Comparison of ENCODE assay signal across 19 cellular contexts in the genomic region with DNA sequence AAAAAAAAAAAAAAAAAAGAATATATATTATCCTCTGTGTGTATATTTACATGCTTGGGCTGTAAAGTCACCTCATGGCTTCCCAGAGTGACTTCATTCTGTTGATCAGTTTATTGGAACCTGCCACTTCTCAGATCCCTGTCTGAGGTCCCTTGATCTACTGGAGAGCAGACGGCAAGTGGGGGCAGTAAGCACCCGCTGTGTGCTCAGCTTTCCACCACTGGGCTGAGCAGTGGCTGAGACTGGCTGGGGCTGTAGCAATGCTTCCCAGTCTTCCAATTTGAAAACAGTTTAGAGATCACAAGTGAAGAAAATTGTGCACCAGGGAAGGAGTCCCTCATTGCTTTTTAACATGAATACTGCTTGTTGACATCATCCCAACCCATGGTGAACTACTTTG. TPM values are rescaled to one million over a fixed set of nuclear protein-coding genes. Genes with fewer than 3 reads are reported as not detected.
DNase-seq lines count a peak whose midpoint lies in the region; ATAC-seq and TF ChIP-seq lines count a peak whose summit lies in the region.
"Had no signal": no experiment of that assay in that cellular context is flagged by ENCODE, and none has a peak within 500 bp of the region (broad histone marks: within the 10 kb centered on the region; RNA-seq: fewer than 3 reads in every experiment).

No MANE protein-coding gene starts in this region.

- no peak overlapping the region for H3K4me3 ChIP-seq in heart right ventricle
- no peak overlapping the region for H3K4me3 ChIP-seq in vagina
- H3K4me3 ChIP-seq: GM23338, HAP-1 had no signal

- 94 to 98% methylated on average over 2 of the region's 2 CpGs for WGBS in heart right ventricle, 2 donors

- peaks cover 18% of the 10 kb centered on the region for H3K27me3 Mint-ChIP-seq in glutamatergic neuron (ENCODE audit: unreplicated experiment)
- H3K27me3 Mint-ChIP-seq: CD8-positive, alpha-beta memory T cell; IgD-negative memory B cell had no signal

- no peak for TF ChIP-seq POLR2A in vagina (IDR thresholded peaks at IDR 0.05)

- no peak for ATAC-seq in heart right ventricle
- ATAC-seq in GM18868 (IDR thresholded peaks at IDR 0.05; ENCODE audit: unreplicated experiment): no peak
- no peak for ATAC-seq in HG03280 (IDR thresholded peaks at IDR 0.05; ENCODE audit: unreplicated experiment)
- ATAC-seq: GM23338, PC-3 had no signal

- no peak for TF ChIP-seq CTCF in heart right ventricle (IDR thresholded peaks at IDR 0.05)
- TF ChIP-seq CTCF in glutamatergic neuron (IDR thresholded peaks at IDR 0.05; ENCODE audit: partially characterized antibody, unreplicated experiment): no peak
- TF ChIP-seq CTCF in vagina (IDR thresholded peaks at IDR 0.05): no peak

- intact Hi-C loops in cardiac septum (cut with DNase I): no loop called here
- intact Hi-C loops in heart right ventricle (cut with DNase I): loop anchor here in 3 of 10 donors (5.0 to 10.0 kb wide), 3 partner anchors 112 to 280 kb away; no protein-coding TSS in a partner anchor
- intact Hi-C loops in posterior vena cava (cut with DNase I): loop anchor here in 1 of 2 donors (5.0 kb wide), 1 partner anchor 112 kb away; no protein-coding TSS in a partner anchor
- intact Hi-C loops in vagina (cut with DNase I): loop anchor here (5.0 to 10.0 kb wide), 2 partner anchors 153 to 280 kb away; no protein-coding TSS in a partner anchor

- DNase-seq in cardiac septum (ENCODE audit: low spot score) (peak; percentile 2), heart right ventricle (no peak), glutamatergic neuron (no peak), posterior vena cava (ENCODE audit: low spot score) (peak; percentile 8), vagina (ENCODE audit: extremely low spot score in 2 of 2) (no peak), DMS153 treated with DMSO at 0.1 percent for 48 hours (lab: John Stamatoyannopoulos, UW; ENCODE audit: unreplicated experiment) (no peak)
- DNase-seq: Calu3; CD8-positive, alpha-beta memory T cell; DMS153; NCI-H1694; PC-3; RPMI8226; SHP77 treated with DMSO at 0.1 percent for 48 hours had no signal

- H3K4me3 Mint-ChIP-seq in glutamatergic neuron (ENCODE audit: unreplicated experiment): no peak overlapping the region
- H3K4me3 Mint-ChIP-seq: CD8-positive, alpha-beta memory T cell; GM23338; IgD-negative memory B cell had no signal

- H3K9me3 ChIP-seq in heart right ventricle (no peaks in the 10 kb centered on the region), vagina (no peaks in the 10 kb centered on the region)
- H3K9me3 ChIP-seq: HAP-1 had no signal

- H3K27ac Mint-ChIP-seq in glutamatergic neuron (ENCODE audit: unreplicated experiment): peak overlapping the region; percentile 83
- H3K27ac Mint-ChIP-seq: GM23338 had no signal

- peaks cover 13% of the 10 kb centered on the region for H3K4me1 Mint-ChIP-seq in glutamatergic neuron (ENCODE audit: low read depth, unreplicated experiment)
- H3K4me1 Mint-ChIP-seq: CD8-positive, alpha-beta memory T cell had no signal

- H3K4me1 ChIP-seq in heart right ventricle (no peaks in the 10 kb centered on the region), vagina (peaks cover 15% of the 10 kb centered on the region)
- H3K4me1 ChIP-seq: HAP-1 had no signal

- H3K36me3 ChIP-seq in heart right ventricle (peaks cover 0 to 5% (median 0%) of the 10 kb centered on the region in 9 donors), vagina (no peaks in the 10 kb centered on the region)

- peaks cover 26% of the 10 kb centered on the region for H3K9me3 Mint-ChIP-seq in glutamatergic neuron (ENCODE audit: unreplicated experiment)
- H3K9me3 Mint-ChIP-seq: CD8-positive, alpha-beta memory T cell; GM23338; IgD-negative memory B cell had no signal

- H3K27me3 ChIP-seq in heart right ventricle (no peaks in the 10 kb centered on the region), vagina (no peaks in the 10 kb centered on the region)

- H3K36me3 Mint-ChIP-seq in glutamatergic neuron (ENCODE audit: unreplicated experiment): peaks cover 7% of the 10 kb centered on the region
- H3K36me3 Mint-ChIP-seq: CD8-positive, alpha-beta memory T cell; IgD-negative memory B cell had no signal

- H3K27ac ChIP-seq in heart right ventricle (no peak overlapping the region), vagina (peak overlapping the region; percentile 72)
- H3K27ac ChIP-seq: C4-2B had no signal

RNA-seq across cellular contexts. Expression of a gene that starts 6.9 kb away (rescaled TPM):
- 11.1 TPM for total RNA-seq in cardiac septum
- total RNA-seq in heart right ventricle: 10 to 100 TPM in 4 of 10 donors, 1 to 10 TPM in 6; 5.7 to 12.6 (median 9.2) TPM
- polyA plus RNA-seq in heart right ventricle: 1 to 10 TPM; 8.2 to 9.0 TPM
- 61.2 TPM for total RNA-seq in glutamatergic neuron (ENCODE audit: unreplicated experiment)
- 10 to 100 TPM in 1 of 2 donors, 1 to 10 TPM in 1; 9.0 to 10.2 TPM for total RNA-seq in posterior vena cava
- total RNA-seq in vagina: 17.4 TPM

RNA-seq across cellular contexts. Expression of a gene that starts 44.4 kb away (rescaled TPM):
- total RNA-seq in cardiac septum (1.7 TPM), heart right ventricle (1 to 10 TPM in 6 of 10 donors, under 1 TPM in 4; 0.23 to 2.3 (median 1.3) TPM), glutamatergic neuron (ENCODE audit: unreplicated experiment) (371 TPM), posterior vena cava (1 to 10 TPM; 4.2 to 5.9 TPM), vagina (117 TPM)
- under 1 TPM; 0.88 to 0.90 TPM for polyA plus RNA-seq in heart right ventricle
- polyA plus RNA-seq: CD8-positive, alpha-beta memory T cell; IgD-negative memory B cell had no signal

RNA-seq across cellular contexts. Expression of a gene that starts 46.1 kb away (rescaled TPM):
- total RNA-seq in cardiac septum (60.1 TPM), heart right ventricle (10 to 100 TPM; 49.3 to 77.0 (median 55.3) TPM), glutamatergic neuron (ENCODE audit: unreplicated experiment) (244 TPM), posterior vena cava (10 to 100 TPM; 63.4 to 68.9 TPM), vagina (61.1 TPM)
- 10 to 100 TPM; 37.9 to 60.5 TPM for polyA plus RNA-seq in heart right ventricle

Comparison
In these comparisons a context has a peak if more than half of its experiments do, and no peak if none do; other contexts are left out.
1. DNase-seq: peak in cardiac septum (single experiment) and posterior vena cava (single experiment); none in heart right ventricle (0 of 2), glutamatergic neuron (single experiment), vagina (0 of 2) and DMS153 treated with DMSO at 0.1 percent for 48 hours (single experiment).
2. RNA of a gene that starts 44.4 kb away (total RNA-seq): 371 TPM in glutamatergic neuron (single experiment) and 117 TPM in vagina (single experiment); 4.2 to 5.9 TPM in posterior vena cava, 1.7 TPM in cardiac septum (single experiment) and 0.23 to 2.3 TPM in heart right ventricle; every median in the first group is over 10 times any median in the second.